Comparison of ENCODE assay signal across 8 cellular contexts in the genomic region with DNA sequence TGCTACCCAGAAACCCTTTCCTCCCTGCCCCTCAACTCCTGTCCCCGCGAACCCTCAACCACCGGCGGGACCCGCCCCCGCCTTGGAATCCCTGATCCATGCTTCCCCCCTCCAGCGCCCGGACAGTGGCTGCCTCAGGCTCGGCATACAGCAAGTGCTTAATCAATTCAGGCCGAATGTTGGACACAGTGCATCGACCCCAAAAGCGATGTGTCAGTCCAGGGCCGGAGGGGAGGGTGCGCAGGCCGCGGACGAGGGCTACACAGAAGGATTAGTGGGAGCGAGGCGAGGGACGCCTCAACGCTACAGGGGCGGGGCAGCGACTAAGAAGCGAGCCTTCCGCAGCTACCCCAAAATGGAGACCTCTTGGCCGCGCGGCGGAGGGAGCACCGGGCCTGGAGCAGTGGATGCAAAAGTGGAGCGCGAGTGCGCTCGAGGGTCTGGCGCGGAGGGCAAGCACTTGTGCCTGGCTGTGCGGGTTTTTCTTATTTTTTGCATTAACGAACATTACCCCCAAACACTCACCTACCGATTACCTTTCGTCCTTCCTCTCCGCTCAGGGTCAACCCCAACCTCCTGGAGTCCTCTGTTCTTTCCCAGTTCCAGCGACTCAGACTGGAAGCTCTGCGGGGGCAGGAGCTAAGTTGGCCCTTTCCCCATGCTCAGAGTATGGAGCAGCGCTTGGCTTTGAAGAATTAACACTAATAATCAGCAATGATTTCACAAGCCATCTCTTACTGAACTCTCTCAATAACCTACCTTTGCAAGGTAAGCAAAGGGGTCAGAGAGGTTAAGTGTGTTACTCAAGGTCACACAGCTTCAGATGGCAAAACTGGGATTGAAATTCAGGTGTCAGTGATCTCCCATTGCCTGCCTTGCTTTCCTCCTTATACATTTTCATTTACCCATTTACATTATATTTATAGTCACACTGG. TPM values are rescaled to one million over a fixed set of nuclear protein-coding genes. Genes with fewer than 3 reads are reported as not detected.
DNase-seq lines count a peak whose midpoint lies in the region; ATAC-seq and TF ChIP-seq lines count a peak whose summit lies in the region.

No MANE protein-coding gene starts in this region.

- TF ChIP-seq CTCF in HEK293 (tag by site-specific recombination; IDR thresholded peaks at IDR 0.05) (no peak), activated B cell treated with CpG ODN at 0.5 μM for 24 hours (IDR thresholded peaks at IDR 0.05) (no peak), mesothelial cell of epicardium (IDR thresholded peaks at IDR 0.05; ENCODE audit: unreplicated experiment) (no peak)

- CTCF ChIA-PET in HEK293 (lab: Yijun Ruan, JAX) (interaction anchor here (1.0 to 1.9 kb wide), 3 partner anchors 17 to 84 kb away, joined by 3 to 11 read pairs (median 3); no protein-coding TSS in a partner anchor), activated B cell treated with CpG ODN at 0.5 μM for 24 hours (lab: Charles Lee) (interaction anchor here (1.3 to 4.7 kb wide), 2 partner anchors 28 to 84 kb away, joined by 3 to 49 read pairs; no protein-coding TSS in a partner anchor)

- H3K27ac ChIP-seq in HEK293 (ENCODE audit: extremely low read depth, low read depth, low read length), result no peak overlapping the region; the same call in 1 of the 2 replicates

- H3K4me1 ChIP-seq in HEK293 (ENCODE audit: control insufficient read depth, insufficient read depth, low read length), result no peaks in the 10 kb centered on the region; the same call in 1 of the 2 replicates

- H3K4me3 ChIP-seq in HEK293 (ENCODE audit: low read depth, low read length), result peak overlapping the region; percentile 70

- no peaks in the 10 kb centered on the region for H3K9me3 Mint-ChIP-seq in activated B cell treated with CpG ODN at 0.5 μM for 24 hours
- no peaks in the 10 kb centered on the region for H3K9me3 Mint-ChIP-seq in effector memory CD8-positive, alpha-beta T cell
- H3K9me3 Mint-ChIP-seq in mesothelial cell of epicardium, result no peaks in the 10 kb centered on the region
- no peaks in the 10 kb centered on the region for H3K9me3 Mint-ChIP-seq in stimulated activated effector memory CD8-positive, alpha-beta T cell treated with anti-CD3 and anti-CD28 coated beads, Interleukin-12 subunit alpha, Interleukin-12 subunit beta, amount 100 ng/mL, for 72 hours

- H3K27ac Mint-ChIP-seq in activated B cell treated with CpG ODN at 0.5 μM for 24 hours (peak overlapping the region; percentile 95), mesothelial cell of epicardium (peak overlapping the region; percentile 95)
- H3K27ac Mint-ChIP-seq in effector memory CD8-positive, alpha-beta T cell, result peak overlapping the region; percentile 98 to 100
- peak overlapping the region; percentile 99 for H3K27ac Mint-ChIP-seq in stimulated activated effector memory CD8-positive, alpha-beta T cell treated with anti-CD3 and anti-CD28 coated beads, Interleukin-12 subunit alpha, Interleukin-12 subunit beta, amount 100 ng/mL, for 72 hours

- no peaks in the 10 kb centered on the region for H3K9me3 ChIP-seq in HEK293 (ENCODE audit: control insufficient read depth, insufficient read depth, low read depth, low read length)

- H3K27me3 Mint-ChIP-seq in activated B cell treated with CpG ODN at 0.5 μM for 24 hours (peaks cover 10% of the 10 kb centered on the region), mesothelial cell of epicardium (ENCODE audit: low read depth) (peaks cover 3% of the 10 kb centered on the region)
- peaks cover 0 to 15% of the 10 kb centered on the region in 2 donors for H3K27me3 Mint-ChIP-seq in effector memory CD8-positive, alpha-beta T cell

- intact Hi-C loops in activated B cell treated with CpG ODN at 0.5 μM for 24 hours (cut with micrococcal nuclease), result loop anchor here (5.0 to 10.0 kb wide), 2 partner anchors 342 to 839 kb away; a partner anchor contains a TSS

- no peaks in the 10 kb centered on the region for H3K36me3 ChIP-seq in HEK293 (ENCODE audit: control insufficient read depth in 2 of 2, insufficient read depth in 1 of 2, low read length in 2 of 2)

- ATAC-seq in activated B cell treated with CpG ODN at 0.5 μM for 24 hours (ENCODE audit: low read depth) (peak; percentile 23), HG02852 (IDR thresholded peaks at IDR 0.05; ENCODE audit: unreplicated experiment) (no peak)
- no peak for ATAC-seq in effector memory CD8-positive, alpha-beta T cell (replicated peaks)
- peak; percentile 27 for ATAC-seq in stimulated activated effector memory CD8-positive, alpha-beta T cell treated with anti-CD3 and anti-CD28 coated beads, Interleukin-12 subunit alpha, Interleukin-12 subunit beta, amount 100 ng/mL, for 72 hours

- POLR2A ChIA-PET in HEK293 (lab: Yijun Ruan, JAX) (interaction anchor here (1.1 to 1.8 kb wide), 4 partner anchors 12 to 340 kb away, joined by 3 to 9 read pairs (median 4); no protein-coding TSS in a partner anchor), activated B cell treated with CpG ODN at 0.5 μM for 24 hours (lab: Charles Lee) (interaction anchor here (1.9 kb wide), 1 partner anchor 29 kb away, joined by 7 read pairs; no protein-coding TSS in a partner anchor)

- peaks cover 14% of the 10 kb centered on the region for H3K36me3 Mint-ChIP-seq in activated B cell treated with CpG ODN at 0.5 μM for 24 hours (ENCODE audit: low read depth)
- peaks cover 35% of the 10 kb centered on the region for H3K36me3 Mint-ChIP-seq in effector memory CD8-positive, alpha-beta T cell (ENCODE audit: insufficient read depth)
- no peaks in the 10 kb centered on the region for H3K36me3 Mint-ChIP-seq in mesothelial cell of epicardium
- peaks cover 35% of the 10 kb centered on the region for H3K36me3 Mint-ChIP-seq in stimulated activated effector memory CD8-positive, alpha-beta T cell treated with anti-CD3 and anti-CD28 coated beads, Interleukin-12 subunit alpha, Interleukin-12 subunit beta, amount 100 ng/mL, for 72 hours

- DNase-seq in Daoy (ENCODE audit: low read depth) (peak; percentile 72), NCI-H2107 (lab: John Stamatoyannopoulos, UW) (peak; percentile 17), activated B cell treated with CpG ODN at 0.5 μM for 24 hours (no peak), mesothelial cell of epicardium (ENCODE audit: low spot score in 2 of 2, unreplicated experiment in 2 of 2) (peak in 1 of 2 experiments; percentile 46)
- no peak for DNase-seq in effector memory CD8-positive, alpha-beta T cell
- peak in 1 of 2 donors; percentile 43 for DNase-seq in stimulated activated effector memory CD8-positive, alpha-beta T cell treated with anti-CD3 and anti-CD28 coated beads, Interleukin-12 subunit alpha, Interleukin-12 subunit beta, amount 100 ng/mL, for 72 hours (ENCODE audit: low spot score in 2 of 2)

- H3K4me1 Mint-ChIP-seq in activated B cell treated with CpG ODN at 0.5 μM for 24 hours, result peaks cover 32% of the 10 kb centered on the region
- peaks cover 38 to 42% of the 10 kb centered on the region in 2 donors for H3K4me1 Mint-ChIP-seq in effector memory CD8-positive, alpha-beta T cell (ENCODE audit: low read depth in 2 of 2)
- H3K4me1 Mint-ChIP-seq in mesothelial cell of epicardium, result peaks cover 2% of the 10 kb centered on the region
- peaks cover 43% of the 10 kb centered on the region for H3K4me1 Mint-ChIP-seq in stimulated activated effector memory CD8-positive, alpha-beta T cell treated with anti-CD3 and anti-CD28 coated beads, Interleukin-12 subunit alpha, Interleukin-12 subunit beta, amount 100 ng/mL, for 72 hours

- H3K4me3 Mint-ChIP-seq in activated B cell treated with CpG ODN at 0.5 μM for 24 hours (peak overlapping the region; percentile 95), mesothelial cell of epicardium (peak overlapping the region; percentile 99)
- peak overlapping the region; percentile 85 to 94 for H3K4me3 Mint-ChIP-seq in effector memory CD8-positive, alpha-beta T cell
- H3K4me3 Mint-ChIP-seq in stimulated activated effector memory CD8-positive, alpha-beta T cell treated with anti-CD3 and anti-CD28 coated beads, Interleukin-12 subunit alpha, Interleukin-12 subunit beta, amount 100 ng/mL, for 72 hours, result peak overlapping the region; percentile 88

TF ChIP-seq in HEK293, 187 proteins besides CTCF, POLR2A, EP300 and RAD21 (continues in another document):
- no peak for TF ChIP-seq WT1 (tag by site-specific recombination; IDR thresholded peaks at IDR 0.05)
- no peak for TF ChIP-seq ZFP41 (tag by site-specific recombination; IDR thresholded peaks at IDR 0.05; ENCODE audit: borderline replicate concordance)
- no peak for TF ChIP-seq ZNF585B (tag by site-specific recombination; IDR thresholded peaks at IDR 0.05)
- TF ChIP-seq ZNF391 (tag by site-specific recombination; IDR thresholded peaks at IDR 0.05; ENCODE audit: borderline replicate concordance, low read depth), result no peak
- no peak for TF ChIP-seq ZNF175 (tag by site-specific recombination; IDR thresholded peaks at IDR 0.05)
- no peak for TF ChIP-seq ZNF510 (tag by site-specific recombination; IDR thresholded peaks at IDR 0.05; ENCODE audit: insufficient replicate concordance)
- no peak for TF ChIP-seq HOXA7 (CRISPR knock-in tag; IDR thresholded peaks at IDR 0.05; ENCODE audit: borderline replicate concordance)
- no peak for TF ChIP-seq SP7 (tag by site-specific recombination; IDR thresholded peaks at IDR 0.05)
- no peak for TF ChIP-seq ZNF548 (tag by site-specific recombination; IDR thresholded peaks at IDR 0.05)
- TF ChIP-seq, protein P1, sequence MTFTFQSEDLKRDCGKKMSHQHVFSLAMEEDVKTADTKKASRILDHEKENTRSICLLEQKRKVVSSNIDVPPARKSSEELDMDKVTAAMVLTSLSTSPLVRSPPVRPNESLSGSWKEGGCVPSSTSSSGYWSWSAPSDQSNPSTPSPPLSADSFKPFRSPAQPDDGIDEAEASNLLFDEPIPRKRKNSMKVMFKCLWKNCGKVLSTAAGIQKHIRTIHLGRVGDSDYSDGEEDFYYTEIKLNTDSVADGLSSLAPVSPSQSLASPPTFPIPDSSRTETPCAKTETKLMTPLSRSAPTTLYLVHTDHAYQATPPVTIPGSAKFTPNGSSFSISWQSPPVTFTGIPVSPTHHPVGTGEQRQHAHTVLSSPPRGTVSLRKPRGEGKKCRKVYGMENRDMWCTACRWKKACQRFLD (tag by site-specific recombination; IDR thresholded peaks at IDR 0.05), result no peak
- TF ChIP-seq OSR2 (tag by site-specific recombination; IDR thresholded peaks at IDR 0.05), result no peak
- TF ChIP-seq ZFP3 (tag by site-specific recombination; IDR thresholded peaks at IDR 0.05; ENCODE audit: low read depth), result no peak
- TF ChIP-seq ZNF324 (tag by site-specific recombination; IDR thresholded peaks at IDR 0.05), result no peak
- no peak for TF ChIP-seq GLI2 (tag by site-specific recombination; IDR thresholded peaks at IDR 0.05; ENCODE audit: borderline replicate concordance, low read depth)
- TF ChIP-seq ZNF561 (tag by site-specific recombination; IDR thresholded peaks at IDR 0.05; ENCODE audit: borderline replicate concordance), result no peak
- TF ChIP-seq ZNF664 (tag by site-specific recombination; IDR thresholded peaks at IDR 0.05), result no peak
- TF ChIP-seq ZNF837 (tag by site-specific recombination; IDR thresholded peaks at IDR 0.05), result no peak
- no peak for TF ChIP-seq MEIS1 (CRISPR knock-in tag; IDR thresholded peaks at IDR 0.05; ENCODE audit: borderline replicate concordance)

RNA-seq across cellular contexts. Expression of a gene that starts 30.1 kb away (rescaled TPM):
- total RNA-seq in Daoy (2014; rRNA removed; shearing (Covaris generic)), result 1.4 and 4.6 TPM in 2 replicates
- total RNA-seq in activated B cell treated with CpG ODN at 0.5 μM for 24 hours (0.16 and 0.37 TPM in 2 replicates), mesothelial cell of epicardium (22.5 to 24.1 TPM (median 22.8 TPM) in 3 replicates)

Comparison
In these comparisons a context has a peak if more than half of its experiments do, and no peak if none do; other contexts are left out.
1. DNase-seq: peak in Daoy (single experiment) and NCI-H2107 (single experiment); none in activated B cell treated with CpG ODN at 0.5 μM for 24 hours (single experiment) and effector memory CD8-positive, alpha-beta T cell (0 of 3).
2. ATAC-seq: peak in activated B cell treated with CpG ODN at 0.5 μM for 24 hours (single experiment) and stimulated activated effector memory CD8-positive, alpha-beta T cell treated with anti-CD3 and anti-CD28 coated beads, Interleukin-12 subunit alpha, Interleukin-12 subunit beta, amount 100 ng/mL, for 72 hours (single experiment); none in effector memory CD8-positive, alpha-beta T cell (single experiment) and HG02852 (single experiment).
3. Peak in every context shown above with its lines, with median percentiles within 50 percentile points of each other: H3K27ac Mint-ChIP-seq and H3K4me3 Mint-ChIP-seq.